18 cellular contexts compared by ENCODE assay signal in the genomic region with DNA sequence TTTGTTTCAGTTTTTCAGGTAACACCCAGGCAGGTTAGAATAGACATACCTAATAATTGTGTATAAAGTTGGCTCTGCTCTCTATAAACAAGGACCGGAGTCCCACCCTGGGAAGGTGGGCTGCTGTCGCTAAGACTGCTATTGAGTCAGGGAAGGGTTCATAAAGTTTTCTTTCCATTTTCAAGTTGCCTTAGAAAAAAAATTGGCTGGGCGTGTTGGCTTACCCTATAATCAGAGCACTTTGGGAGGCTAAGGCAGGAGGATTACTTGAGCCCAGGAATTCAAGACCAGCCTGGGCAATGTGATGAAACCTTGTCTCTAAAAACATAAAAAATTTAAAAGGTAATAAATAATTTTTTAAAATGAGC. TPM values are rescaled to one million over a fixed set of nuclear protein-coding genes. Genes with fewer than 3 reads are reported as not detected.
DNase-seq lines count a peak whose midpoint lies in the region; ATAC-seq, FAIRE-seq and TF ChIP-seq lines count a peak whose summit lies in the region.
"Had no signal": no experiment of that assay in that cellular context is flagged by ENCODE, and none has a peak within 500 bp of the region (broad histone marks: within the 10 kb centered on the region; RNA-seq: fewer than 3 reads in every experiment).

No MANE protein-coding gene starts in this region.

- no peak overlapping the region for H3K4me2 ChIP-seq in K562 (ENCODE audit: insufficient read depth, low read length)
- H3K4me2 ChIP-seq in neural progenitor cell, result no peak overlapping the region

- POLR2A ChIA-PET in K562 (lab: Yijun Ruan, JAX), result no interaction called here

- H3K79me2 ChIP-seq in K562 (ENCODE audit: control insufficient read depth, insufficient read depth, low read length) (no peaks in the 10 kb centered on the region), neural progenitor cell (ENCODE audit: low read depth) (no peaks in the 10 kb centered on the region)

- in situ Hi-C loops in K562 (cut with MboI), result no loop called here

- BruUV-seq in K562 (replicated peaks; lab: Mats Ljungman, UMichigan), result no TSS peak

- TF ChIP-seq POLR2A in K562 (conservative IDR thresholded peaks at IDR 0.05), result no peak

- TF ChIP-seq EP300 in K562 (IDR thresholded peaks at IDR 0.05; ENCODE audit: low read length), result no peak

- H3K4me3 ChIP-seq in K562 (no peak overlapping the region), neural progenitor cell (no peak overlapping the region)
- H3K4me3 ChIP-seq: Peyer's patch, SJSA1 had no signal

- 18% methylated on average over 3 of the region's 3 CpGs for WGBS in K562 (ENCODE audit: insufficient coverage, low coverage, missing lambda C conversion rate)

- H3K36me3 ChIP-seq in K562 (ENCODE audit: control insufficient read depth, insufficient read depth, low read length), result no peaks in the 10 kb centered on the region
- H3K36me3 ChIP-seq in neural progenitor cell, result no peaks in the 10 kb centered on the region
- H3K36me3 ChIP-seq: BE2C, Peyer's patch, SJSA1 had no signal

- peaks cover 7% of the 10 kb centered on the region for H3K27me3 Mint-ChIP-seq in neural progenitor cell (ENCODE audit: insufficient read depth, low read depth)

- no peaks in the 10 kb centered on the region for H3K36me3 Mint-ChIP-seq in neural progenitor cell
- H3K36me3 Mint-ChIP-seq: CD4-positive, CD25-positive, alpha-beta regulatory T cell had no signal

- peaks cover 24% of the 10 kb centered on the region for H3K9me3 Mint-ChIP-seq in neural progenitor cell

- no peaks in the 10 kb centered on the region for H3K9me1 ChIP-seq in K562 (ENCODE audit: control insufficient read depth, insufficient read depth, low read length)

- H2AFZ ChIP-seq in K562 (ENCODE audit: low read depth, low read length), result peak overlapping the region; percentile 34; the same call in 1 of the 2 replicates
- H2AFZ ChIP-seq in neural progenitor cell (replicated peaks), result peak overlapping the region; percentile 28

- H4K20me1 ChIP-seq in K562 (replicated peaks; ENCODE audit: control insufficient read depth, insufficient read depth, low read length) (no peaks in the 10 kb centered on the region), neural progenitor cell (ENCODE audit: low read depth) (no peaks in the 10 kb centered on the region)

- ATAC-seq in K562 (no peak), GM19455 (IDR thresholded peaks at IDR 0.05; ENCODE audit: unreplicated experiment) (no peak)

- no peak for FAIRE-seq in K562 (lab: Jason Lieb, UNC)

- H3K9ac ChIP-seq in K562 (ENCODE audit: insufficient read depth in 1 of 2, low read depth in 2 of 2, low read length in 2 of 2), result no peak overlapping the region; a peak in 1 of 4 replicates
- H3K9ac ChIP-seq in neural progenitor cell, result no peak overlapping the region

- TF ChIP-seq RAD21 in K562 (CRISPR knock-in tag; conservative IDR thresholded peaks at IDR 0.05 in 1 of 2, IDR thresholded peaks at IDR 0.05 in 1 of 2), result no peak

- H3F3A ChIP-seq in neural progenitor cell (ENCODE audit: low read depth), result no peaks in the 10 kb centered on the region

- intact Hi-C loops in K562 (cut with micrococcal nuclease), result no loop called here

- H3K4me1 ChIP-seq in K562 (replicated peaks in 1 of 2; ENCODE audit: control insufficient read depth in 2 of 2, insufficient read depth in 2 of 2, low read length in 2 of 2) (peaks cover 0 to 7% of the 10 kb centered on the region in 2 experiments; a peak in 1 of 5 replicates), neural progenitor cell (no peaks in the 10 kb centered on the region)
- H3K4me1 ChIP-seq: BE2C had no signal

- peak overlapping the region; percentile 72; the same call in 1 of the 2 replicates for H3K27ac ChIP-seq in C4-2B
- no peak overlapping the region for H3K27ac ChIP-seq in K562 (ENCODE audit: extremely low read depth, low read depth, low read length)
- no peak overlapping the region for H3K27ac ChIP-seq in neural progenitor cell
- H3K27ac ChIP-seq: Peyer's patch, SJSA1 had no signal

- 0 out of 2 replicates have a peak, but pooled peaks cover 4% of the 10 kb centered on the region for H3K9me3 ChIP-seq in K562 (replicated peaks; ENCODE audit: control insufficient read depth, insufficient read depth, low read depth, low read length)
- H3K9me3 ChIP-seq in neural progenitor cell (ENCODE audit: low read depth), result no peaks in the 10 kb centered on the region
- H3K9me3 ChIP-seq: BE2C, Peyer's patch, SJSA1 had no signal

- CTCF ChIA-PET in K562 (lab: Yijun Ruan, JAX; ENCODE audit: low intra/inter-chr PET ratio), result no interaction called here

- H3K27me3 ChIP-seq in K562 (ENCODE audit: control insufficient read depth in 2 of 2, insufficient read depth in 2 of 2, low read length in 2 of 2), result no peaks in the 10 kb centered on the region
- no peaks in the 10 kb centered on the region for H3K27me3 ChIP-seq in neural progenitor cell
- H3K27me3 ChIP-seq: BE2C, Peyer's patch, SJSA1 had no signal

- TF ChIP-seq CTCF in C4-2B (conservative IDR thresholded peaks at IDR 0.05) (no peak), K562 (IDR thresholded peaks at IDR 0.05 in 2 of 3, conservative IDR thresholded peaks at IDR 0.05 in 1 of 3; ENCODE audit: insufficient read depth in 2 of 3, low read depth in 1 of 3, low read length in 3 of 3) (no peak), neural progenitor cell (IDR thresholded peaks at IDR 0.05) (no peak)

- peaks cover 2% of the 10 kb centered on the region for H3K4me1 Mint-ChIP-seq in neural progenitor cell
- H3K4me1 Mint-ChIP-seq: CD4-positive, CD25-positive, alpha-beta regulatory T cell had no signal

- DNase-seq in NCI-H69 (lab: John Stamatoyannopoulos, UW), result peak; percentile 56
- no peak for DNase-seq in K562 (ENCODE audit: extremely low read depth in 1 of 4, low spot score in 3 of 4)
- DNase-seq in neural progenitor cell (ENCODE audit: low spot score), result no peak
- no peak for DNase-seq in HuH-7.5 (ENCODE audit: low spot score)
- DNase-seq in KG1 (lab: John Stamatoyannopoulos, UW), result no peak
- no peak for DNase-seq in GM19240 (ENCODE audit: insufficient read length, low spot score)
- DNase-seq: BE2C, EL, GF-D8, H9, NCI-H1105, NCI-H2171, NCI-H524 treated with DMSO at 0.1 percent for 48 hours, Peyer's patch had no signal

- no peak overlapping the region for H3K27ac Mint-ChIP-seq in neural progenitor cell
- H3K27ac Mint-ChIP-seq: CD4-positive, CD25-positive, alpha-beta regulatory T cell; H9 had no signal

- no peak overlapping the region for H3K4me3 Mint-ChIP-seq in neural progenitor cell
- H3K4me3 Mint-ChIP-seq: CD4-positive, CD25-positive, alpha-beta regulatory T cell; H9 had no signal

TF ChIP-seq in K562, 482 proteins besides CTCF, POLR2A, EP300 and RAD21 (continues in another document):
- TF ChIP-seq NFATC3 (IDR thresholded peaks at IDR 0.05), result no peak

RNA-seq across cellular contexts. Expression of a gene that starts 11.3 kb away (rescaled TPM):
- 87.2 and 162 TPM in 2 replicates for total RNA-seq in K562 (2011; cell fraction: chromatin; rRNA removed; ENCODE audit: low replicate concordance)
- total RNA-seq in K562 (2011; cell fraction: nucleolus; rRNA removed), result 37.2 and 53.8 TPM in 2 replicates
- 68.6 and 73.0 TPM in 2 replicates for total RNA-seq in K562 (2011; cell fraction: nucleoplasm; rRNA removed)
- total RNA-seq in K562 (2014; rRNA removed) (19.6 and 25.4 TPM in 2 replicates), K562 (2014; rRNA removed; fragmentation: Illumina TruSeq; extraction: Trizol) (28.5 and 37.5 TPM in 2 replicates), K562 (2015; rRNA removed; fragmentation: Illumina TruSeq; extraction: Trizol) (30.4 and 31.0 TPM in 2 replicates), K562 (2021) (25.4 and 25.7 TPM in 2 replicates), neural progenitor cell (ENCODE audit: low replicate concordance) (34.6 and 48.2 TPM in 2 replicates)
- polyA plus RNA-seq in K562 (2011; rRNA removed) (47.6 and 54.0 TPM in 2 replicates), K562 (2014; fragmentation: Illumina TruSeq; extraction: Trizol) (49.3 and 59.1 TPM in 2 replicates), K562 (2014; fragmentation: Nextera tagmentation; extraction: Ambion mirVana) (10 to 100 TPM; 19.4 to 41.4 TPM), K562 (2014; rRNA removed) (18.0 and 22.9 TPM in 2 replicates)
- polyA plus RNA-seq in K562 (2011; cell fraction: cytosol; rRNA removed), result 49.6 and 51.8 TPM in 2 replicates
- polyA plus RNA-seq in K562 (2011; cell fraction: nucleus; rRNA removed), result 46.2 and 52.5 TPM in 2 replicates
- 28.4 and 34.6 TPM in 2 replicates for polyA plus RNA-seq in K562 (2012)
- 87.9 and 90.2 TPM in 2 replicates for polyA minus RNA-seq in K562 (2011; rRNA and poly(A)+ RNA removed)
- 24.9 and 37.7 TPM in 2 replicates for polyA minus RNA-seq in K562 (2011; cell fraction: cytosol; rRNA and poly(A)+ RNA removed)
- polyA minus RNA-seq in K562 (2011; cell fraction: nucleus; rRNA and poly(A)+ RNA removed), result 51.4 and 99.6 TPM in 2 replicates
